Comparison of ENCODE assay signal across 1 cellular context in genomic region chr18:12911025-12911927, GRCh38.
TF ChIP-seq lines count a peak whose summit lies in the region.

No MANE protein-coding gene starts in this region.

TF ChIP-seq in H1, 55 proteins besides CTCF, POLR2A, EP300 and RAD21:
- TF ChIP-seq EZH2 (IDR thresholded peaks at IDR 0.05; ENCODE audit: low read depth, low read length, severe bottlenecking) (peak; percentile 48), MAX (IDR thresholded peaks at IDR 0.05) (0 out of 2 replicates have a peak, but pooled peaks have one; percentile 60), KDM4A (IDR thresholded peaks at IDR 0.05; ENCODE audit: low read depth, low read length, severe bottlenecking) (peak; percentile 14), SAP30 (IDR thresholded peaks at IDR 0.05; ENCODE audit: insufficient read depth, insufficient replicate concordance, low read length) (no peak), E2F6 (IDR thresholded peaks at IDR 0.05) (peak; percentile 11; the same call in 1 of the 2 replicates), KDM1A (IDR thresholded peaks at IDR 0.05; ENCODE audit: borderline replicate concordance, low read length) (no peak)
